8 cellular contexts compared by ENCODE assay signal in genomic region chr12:91109148-91109564, GRCh38. TPM values are rescaled to one million over a fixed set of nuclear protein-coding genes. Genes with fewer than 3 reads are reported as not detected.
DNase-seq lines count a peak whose midpoint lies in the region; ATAC-seq and TF ChIP-seq lines count a peak whose summit lies in the region.

No MANE protein-coding gene starts in this region.

- no peaks in the 10 kb centered on the region for H3K36me3 ChIP-seq in left ventricle myocardium inferior
- no peaks in the 10 kb centered on the region for H3K36me3 ChIP-seq in gastrocnemius medialis

- DNase-seq in AML-193 (lab: John Stamatoyannopoulos, UW) (peak; percentile 21 to 37), NCI-H748 treated with DMSO at 0.1 percent for 48 hours (lab: John Stamatoyannopoulos, UW) (peak; percentile 44), left ventricle myocardium inferior (peak; percentile 81), gastrocnemius medialis (peak; percentile 11 to 32), DMS79 treated with DMSO at 0.1 percent for 48 hours (lab: John Stamatoyannopoulos, UW) (no peak)
- DNase-seq in activated naive CD4-positive, alpha-beta T cell treated with Interleukin-2 at 50 U/mL for 16 hours, result peak; percentile 17

- H3K4me3 ChIP-seq in left ventricle myocardium inferior, result peak overlapping the region; percentile 53
- H3K4me3 ChIP-seq in gastrocnemius medialis, result no peak overlapping the region

- TF ChIP-seq CTCF in left ventricle myocardium inferior (IDR thresholded peaks at IDR 0.05; ENCODE audit: borderline replicate concordance), result peak; percentile 66
- peak in 3 of 5 experiments; percentile 17 to 28 (median 23) for TF ChIP-seq CTCF in gastrocnemius medialis (IDR thresholded peaks at IDR 0.05 in 4 of 5, conservative IDR thresholded peaks at IDR 0.05 in 1 of 5)

- no peaks in the 10 kb centered on the region for H3K4me1 ChIP-seq in left ventricle myocardium inferior
- no peaks in the 10 kb centered on the region for H3K4me1 ChIP-seq in gastrocnemius medialis

- ATAC-seq in GM18870 (IDR thresholded peaks at IDR 0.05; ENCODE audit: unreplicated experiment) (peak; percentile 76), HG03095 (IDR thresholded peaks at IDR 0.05; ENCODE audit: unreplicated experiment) (peak; percentile 57), gastrocnemius medialis (no peak)

- H3K27ac ChIP-seq in left ventricle myocardium inferior (replicated peaks) (peak overlapping the region; percentile 62), gastrocnemius medialis (no peak overlapping the region)

- in situ Hi-C loops in gastrocnemius medialis (cut with MboI; ENCODE audit: low sequenced_read_pairs in 4 of 4), result no loop called here

- TF ChIP-seq POLR2A in gastrocnemius medialis (IDR thresholded peaks at IDR 0.05), result no peak

- H3K9me3 ChIP-seq in left ventricle myocardium inferior (replicated peaks) (no peaks in the 10 kb centered on the region), gastrocnemius medialis (no peaks in the 10 kb centered on the region)

- H3K27me3 ChIP-seq in left ventricle myocardium inferior (ENCODE audit: low read depth), result no peaks in the 10 kb centered on the region
- H3K27me3 ChIP-seq in gastrocnemius medialis, result no peaks in the 10 kb centered on the region

- intact Hi-C loops in left ventricle myocardium inferior (cut with micrococcal nuclease) (no loop called here), gastrocnemius medialis (cut with DNase I; ENCODE audit: low total_unique reads) (no loop called here)

RNA-seq across cellular contexts. Expression of gene LUM, which starts 2.1 kb away (rescaled TPM):
- total RNA-seq in left ventricle myocardium inferior (115 TPM), gastrocnemius medialis (10 to 100 TPM in 1 of 4 donors, 1 to 10 TPM in 3; 1.3 to 12.7 (median 5.9) TPM)

RNA-seq across cellular contexts. Expression of gene KERA, which starts 51.3 kb away (rescaled TPM):
- total RNA-seq in left ventricle myocardium inferior (not detected), gastrocnemius medialis (under 1 TPM in 1 of 4 donors, not detected in 3; 0.73 TPM)

Comparison
In these comparisons a context has a peak if more than half of its experiments do, and no peak if none do; other contexts are left out.
1. ATAC-seq: peak in GM18870 (single experiment) and HG03095 (single experiment); none in gastrocnemius medialis (0 of 2).